In the genomic region with DNA sequence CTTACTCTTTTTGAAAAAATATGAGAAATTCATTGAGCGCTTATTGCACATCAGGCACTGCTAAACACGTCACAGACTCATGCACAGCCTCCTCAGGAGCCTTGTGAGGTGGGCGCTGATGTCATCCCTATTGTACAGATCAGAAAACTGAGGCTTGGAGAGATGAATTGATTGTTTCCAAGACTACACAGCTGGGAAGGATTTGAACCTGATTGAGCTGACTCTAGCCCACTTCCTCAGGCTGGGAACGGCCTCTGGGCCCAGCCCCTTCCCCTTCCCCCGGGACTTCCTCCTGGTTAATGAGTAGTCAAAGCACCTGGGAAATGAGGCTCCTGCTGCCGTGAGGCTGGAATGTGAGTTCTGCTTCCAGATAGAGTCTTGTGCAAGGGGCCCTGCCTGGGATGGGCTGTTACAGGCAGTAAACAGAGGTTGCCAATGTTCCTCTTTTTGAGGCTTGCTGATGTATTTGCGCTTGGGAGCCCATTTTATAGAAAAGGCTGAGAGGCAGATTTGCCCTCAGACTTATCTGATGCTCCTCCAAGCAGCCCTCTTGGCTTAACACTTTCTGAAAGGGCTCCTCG, we compare ENCODE assay signal across 11 cellular contexts. TPM values are rescaled to one million over a fixed set of nuclear protein-coding genes. Genes with fewer than 3 reads are reported as not detected.
A peak's percentile ranks its signal among the peaks of the same experiment; 100 is the strongest.
DNase-seq lines count a peak whose midpoint lies in the region; ATAC-seq, FAIRE-seq and TF ChIP-seq lines count a peak whose summit lies in the region.
"Had no signal": no experiment of that assay in that cellular context is flagged by ENCODE, and none has a peak within 500 bp of the region (broad histone marks: within the 10 kb centered on the region; RNA-seq: fewer than 3 reads in every experiment).

No MANE protein-coding gene starts in this region.

- 84% methylated on average over 8 of the region's 8 CpGs for WGBS in GM12878 (ENCODE audit: insufficient coverage, insufficient replicate concordance, low lambda C conversion rate, missing lambda C conversion rate)
- WGBS in mesendoderm (ENCODE audit: extremely low coverage, insufficient coverage, low lambda C conversion rate): no CpG with 5 or more reads among the region's 8 CpGs

- H3K9me3 Mint-ChIP-seq in CD14-positive monocyte: no peaks in the 10 kb centered on the region
- H3K9me3 Mint-ChIP-seq in activated CD4-positive, alpha-beta memory T cell treated with anti-CD3 and anti-CD28 coated beads, Interleukin-2, amount 10 ng/mL, durations not matched to agents 7 days and 5 days: no peaks in the 10 kb centered on the region

- peak overlapping the region; percentile 46 for H3K56ac ChIP-seq in mesendoderm (ENCODE audit: low read length)

- peaks cover 0 to 3% of the 10 kb centered on the region in 2 experiments; a peak in 1 of 4 replicates for H3K36me3 ChIP-seq in GM12878 (ENCODE audit: control insufficient read depth in 2 of 2, insufficient read depth in 2 of 2, low read length in 1 of 2)
- no peaks in the 10 kb centered on the region for H3K36me3 ChIP-seq in mesendoderm (ENCODE audit: control insufficient read depth, insufficient read depth, low read length)
- H3K36me3 ChIP-seq in PC-3 (ENCODE audit: low read depth, low read length): peaks cover 6% of the 10 kb centered on the region; the same call in 1 of the 2 replicates

- no peak overlapping the region for H2AK5ac ChIP-seq in mesendoderm (ENCODE audit: low read length)

- no peak overlapping the region for H2BK15ac ChIP-seq in mesendoderm (replicated peaks; ENCODE audit: low read depth)

- H3K4ac ChIP-seq in mesendoderm (ENCODE audit: low read depth, low read length): no peak overlapping the region

- in situ Hi-C loops in KBM-7 (cut with MboI; ENCODE audit: low pct_unique_long_range_greater_than_20kb, low sequenced_read_pairs): no loop called here
- in situ Hi-C loops in GM12878 (cut with MboI): no loop called here

- H2AFZ ChIP-seq in GM12878 (ENCODE audit: control insufficient read depth, low read depth, low read length) (no peak overlapping the region), PC-3 (ENCODE audit: low read length) (no peak overlapping the region)

- no peak overlapping the region for H2BK120ac ChIP-seq in mesendoderm (ENCODE audit: low read depth, low read length)

- H3K27ac Mint-ChIP-seq in CD14-positive monocyte: peak overlapping the region; percentile 95 to 97 (median 96)
- H3K27ac Mint-ChIP-seq in activated CD4-positive, alpha-beta memory T cell treated with anti-CD3 and anti-CD28 coated beads, Interleukin-2, amount 10 ng/mL, durations not matched to agents 7 days and 5 days: no peak overlapping the region

- CTCF ChIA-PET in GM12878 (lab: Yijun Ruan, JAX): interaction anchor here (1.1 kb wide), 1 partner anchor 13 kb away, joined by 3 read pairs; no protein-coding TSS in a partner anchor
- CTCF ChIA-PET in activated CD4-positive, alpha-beta memory T cell treated with anti-CD3 and anti-CD28 coated beads, Interleukin-2, amount 10 ng/mL, durations not matched to agents 7 days and 5 days (lab: Charles Lee): no interaction called here
- CTCF ChIA-PET in PC-3 (lab: Charles Lee): no interaction called here

- H3K4me1 ChIP-seq in GM12878 (ENCODE audit: control insufficient read depth, insufficient read depth, low read length) (peaks cover 8% of the 10 kb centered on the region), mesendoderm (ENCODE audit: control insufficient read depth, low read depth, low read length) (peaks cover 21% of the 10 kb centered on the region), PC-3 (ENCODE audit: insufficient read depth, low read length) (peaks cover 39% of the 10 kb centered on the region)

- no peak overlapping the region for H3K4me3 ChIP-seq in GM12878
- H3K4me3 ChIP-seq in mesendoderm (ENCODE audit: low read length): no peak overlapping the region
- no peak overlapping the region for H3K4me3 ChIP-seq in PC-3 (ENCODE audit: low read length)

- no peaks in the 10 kb centered on the region for H3K9me2 ChIP-seq in PC-3 (replicated peaks; ENCODE audit: low read length)

- no peak for TF ChIP-seq POLR2A in GM12878 (IDR thresholded peaks at IDR 0.05; ENCODE audit: low read depth, low read length)

- TF ChIP-seq CTCF in CD14-positive monocyte (IDR thresholded peaks at IDR 0.05): no peak
- no peak for TF ChIP-seq CTCF in GM12878 (IDR thresholded peaks at IDR 0.05 in 2 of 3, conservative IDR thresholded peaks at IDR 0.05 in 1 of 3; ENCODE audit: control insufficient read depth in 2 of 3, extremely low read depth in 1 of 3, insufficient read depth in 1 of 3, low read depth in 3 of 3, low read length in 3 of 3)
- TF ChIP-seq CTCF in PC-3 (conservative IDR thresholded peaks at IDR 0.05; ENCODE audit: low read depth, low read length): no peak

- H4K20me1 ChIP-seq in GM12878 (ENCODE audit: control insufficient read depth, insufficient read depth): no peaks in the 10 kb centered on the region
- no peaks in the 10 kb centered on the region; the same call in 1 of the 2 replicates for H4K20me1 ChIP-seq in PC-3 (ENCODE audit: low read length)

- H3K79me2 ChIP-seq in GM12878 (ENCODE audit: control insufficient read depth, insufficient read depth, low read length) (no peaks in the 10 kb centered on the region; the same call in 1 of the 2 replicates), mesendoderm (ENCODE audit: control insufficient read depth, insufficient read depth, low read length) (peaks cover 32% of the 10 kb centered on the region), PC-3 (ENCODE audit: low read length) (peaks cover 31% of the 10 kb centered on the region)

- no peak overlapping the region for H2BK5ac ChIP-seq in mesendoderm (ENCODE audit: low read length)

- H3K27me3 Mint-ChIP-seq in CD14-positive monocyte (ENCODE audit: low read depth in 3 of 3): peaks cover 0 to 2% (median 0%) of the 10 kb centered on the region in 3 donors
- no peaks in the 10 kb centered on the region for H3K27me3 Mint-ChIP-seq in activated CD4-positive, alpha-beta memory T cell treated with anti-CD3 and anti-CD28 coated beads, Interleukin-2, amount 10 ng/mL, durations not matched to agents 7 days and 5 days
- H3K27me3 Mint-ChIP-seq: T-helper 17 cell had no signal

- H3K18ac ChIP-seq in mesendoderm (ENCODE audit: low read length): no peak overlapping the region

- BruUV-seq in GM12878 (replicated peaks; lab: Mats Ljungman, UMichigan) (no TSS peak), PC-3 (replicated peaks; lab: Mats Ljungman, UMichigan) (no TSS peak)

- H3K4me2 ChIP-seq in GM12878 (ENCODE audit: control insufficient read depth, insufficient read depth): no peak overlapping the region
- H3K4me2 ChIP-seq in mesendoderm (ENCODE audit: low read length): no peak overlapping the region
- H3K4me2 ChIP-seq in PC-3 (ENCODE audit: low read length): no peak overlapping the region

- H3K27me3 ChIP-seq in GM12878 (replicated peaks in 1 of 2; ENCODE audit: control insufficient read depth in 2 of 2, insufficient read depth in 2 of 2, low read length in 1 of 2) (no peaks in the 10 kb centered on the region), mesendoderm (ENCODE audit: insufficient read depth, low read length, poor library complexity) (no peaks in the 10 kb centered on the region), PC-3 (ENCODE audit: low read length) (no peaks in the 10 kb centered on the region)

- TF ChIP-seq EP300 in GM12878 (IDR thresholded peaks at IDR 0.05; ENCODE audit: borderline replicate concordance in 1 of 2, control insufficient read depth in 1 of 2, low read depth in 2 of 2, low read length in 2 of 2): no peak

- no peak for TF ChIP-seq RAD21 in GM12878 (IDR thresholded peaks at IDR 0.05; ENCODE audit: insufficient read depth, low read depth, low read length)

- no peak overlapping the region for H3K9ac ChIP-seq in GM12878 (ENCODE audit: control insufficient read depth, insufficient read depth, low read length)
- no peak overlapping the region for H3K9ac ChIP-seq in mesendoderm (ENCODE audit: low read length)
- H3K9ac ChIP-seq in PC-3 (ENCODE audit: low read length): no peak overlapping the region

- no peak for FAIRE-seq in GM12878 (lab: Jason Lieb, UNC)

- intact Hi-C loops in CD14-positive monocyte (cut with micrococcal nuclease) (no loop called here), GM12878 (cut with micrococcal nuclease; ENCODE audit: unreplicated experiment) (no loop called here), PC-3 (cut with micrococcal nuclease) (no loop called here)

- ATAC-seq in GM12878: no peak
- no peak for ATAC-seq in GM21360 (IDR thresholded peaks at IDR 0.05; ENCODE audit: unreplicated experiment)
- no peak for ATAC-seq in PC-3
- ATAC-seq: T-helper 17 cell had no signal

- H4K5ac ChIP-seq in mesendoderm (ENCODE audit: low read length): no peak overlapping the region

- peak overlapping the region in 1 of 2 donors; percentile 51 for H3K4me3 Mint-ChIP-seq in CD14-positive monocyte
- H3K4me3 Mint-ChIP-seq in activated CD4-positive, alpha-beta memory T cell treated with anti-CD3 and anti-CD28 coated beads, Interleukin-2, amount 10 ng/mL, durations not matched to agents 7 days and 5 days: no peak overlapping the region
- H3K4me3 Mint-ChIP-seq: T-helper 17 cell had no signal

- H3K27ac ChIP-seq in GM12878 (ENCODE audit: control insufficient read depth, insufficient read depth): no peak overlapping the region
- no peak overlapping the region for H3K27ac ChIP-seq in mesendoderm (ENCODE audit: low read depth, low read length)
- H3K27ac ChIP-seq in PC-3 (ENCODE audit: low read length): no peak overlapping the region

- H3K23ac ChIP-seq in mesendoderm (ENCODE audit: low read length): no peak overlapping the region

- no peaks in the 10 kb centered on the region for H3F3A ChIP-seq in PC-3 (ENCODE audit: low read length, unreplicated experiment)

- H4K8ac ChIP-seq in mesendoderm (ENCODE audit: low read depth, low read length): no peak overlapping the region

- RAD21 ChIA-PET in GM12878 (lab: Charles Lee; ENCODE audit: unreplicated experiment): no interaction called here

- POLR2A ChIA-PET in GM12878 (lab: Charles Lee) (no interaction called here), PC-3 (lab: Charles Lee; ENCODE audit: unreplicated experiment) (no interaction called here)
- POLR2A ChIA-PET in activated CD4-positive, alpha-beta memory T cell treated with anti-CD3 and anti-CD28 coated beads, Interleukin-2, amount 10 ng/mL, durations not matched to agents 7 days and 5 days (lab: Charles Lee): no interaction called here

- SMC1A ChIA-PET in GM12878 (lab: Charles Lee; ENCODE audit: uncharacterized antibody, unreplicated experiment): no interaction called here

- peaks cover 81 to 93% of the 10 kb centered on the region in 2 donors for H3K36me3 Mint-ChIP-seq in CD14-positive monocyte
- peaks cover 19% of the 10 kb centered on the region for H3K36me3 Mint-ChIP-seq in activated CD4-positive, alpha-beta memory T cell treated with anti-CD3 and anti-CD28 coated beads, Interleukin-2, amount 10 ng/mL, durations not matched to agents 7 days and 5 days (ENCODE audit: low read depth)

- peaks cover 54% of the 10 kb centered on the region for H3K4me1 Mint-ChIP-seq in CD14-positive monocyte
- H3K4me1 Mint-ChIP-seq in activated CD4-positive, alpha-beta memory T cell treated with anti-CD3 and anti-CD28 coated beads, Interleukin-2, amount 10 ng/mL, durations not matched to agents 7 days and 5 days: peaks cover 16% of the 10 kb centered on the region

- peak; percentile 84 for DNase-seq in CD14-positive monocyte (ENCODE audit: low spot score)
- peak; percentile 76 for DNase-seq in KBM-7
- no peak for DNase-seq in GM12878 (ENCODE audit: low read depth, low spot score)
- DNase-seq in mesendoderm: peak; percentile 90
- DNase-seq in activated CD4-positive, alpha-beta memory T cell treated with anti-CD3 and anti-CD28 coated beads, Interleukin-2, amount 10 ng/mL, durations not matched to agents 7 days and 5 days: no peak
- DNase-seq in PC-3: no peak
- DNase-seq in T-helper 1 cell: no peak
- DNase-seq: NCI-H748 treated with DMSO at 0.1 percent for 48 hours; stimulated activated naive CD4-positive, alpha-beta T cell treated with Interleukin-2 at 50 U/mL for 16 hours; T-helper 17 cell had no signal

- peaks cover 36% of the 10 kb centered on the region for H3K79me1 ChIP-seq in mesendoderm (ENCODE audit: low read length)

- no peaks in the 10 kb centered on the region for H3K9me3 ChIP-seq in GM12878 (replicated peaks; ENCODE audit: control insufficient read depth, insufficient read depth, low read length)
- no peaks in the 10 kb centered on the region for H3K9me3 ChIP-seq in PC-3 (ENCODE audit: low read length)

RNA-seq across cellular contexts. Expression of a gene that starts 16.4 kb away (rescaled TPM):
- polyA plus RNA-seq in CD14-positive monocyte (10 to 100 TPM; 18.4 to 24.5 TPM), GM12878 (2011; rRNA removed) (14.1 and 21.8 TPM in 2 replicates), GM12878 (2014; fragmentation: Illumina TruSeq; extraction: Trizol) (25.7 and 28.5 TPM in 2 replicates), GM12878 (2014; fragmentation: Nextera tagmentation; extraction: Ambion mirVana) (1 to 10 TPM; 5.6 to 6.2 TPM), GM12878 (2014; rRNA removed) (26.4 and 26.5 TPM in 2 replicates), GM12878 (2016; fragmentation: Nextera tagmentation; extraction: Ambion mirVana) (10 to 100 TPM; 10.0 to 13.4 TPM)
- 112 and 120 TPM in 2 replicates for total RNA-seq in GM12878 (2013; cell fraction: nucleolus; rRNA removed)
- total RNA-seq in GM12878 (2014; rRNA removed) (28.2 and 28.3 TPM in 2 replicates), GM12878 (2014; rRNA removed; fragmentation: Illumina TruSeq; extraction: Trizol) (18.6 and 19.7 TPM in 2 replicates), GM12878 (2021) (44.5 and 47.0 TPM in 2 replicates), PC-3 (2014; rRNA removed) (28.1 and 31.9 TPM in 2 replicates)
- 7.1 TPM for polyA plus RNA-seq in GM12878 (2011; ENCODE audit: low read depth)
- polyA plus RNA-seq in GM12878 (2011; cell fraction: cytosol; rRNA removed): 22.1 and 22.3 TPM in 2 replicates
- polyA plus RNA-seq in GM12878 (2011; cell fraction: nucleus; rRNA removed): 59.7 and 73.3 TPM in 2 replicates
- 11.9 and 15.5 TPM in 2 replicates for polyA plus RNA-seq in GM12878 (2012)
- 31.8 and 45.9 TPM in 2 replicates for polyA minus RNA-seq in GM12878 (2011; rRNA and poly(A)+ RNA removed)
- polyA minus RNA-seq in GM12878 (2011; cell fraction: cytosol; rRNA and poly(A)+ RNA removed): 9.0 and 9.6 TPM in 2 replicates
- polyA minus RNA-seq in GM12878 (2011; cell fraction: nucleus; rRNA and poly(A)+ RNA removed): 31.2 and 54.5 TPM in 2 replicates
- 50.8 TPM for polyA plus RNA-seq in mesendoderm (2013, experiment 1 of 2)
- 51.5 TPM for polyA plus RNA-seq in mesendoderm (2013, experiment 2 of 2)
- 10 to 100 TPM; 59.0 to 61.5 TPM for total RNA-seq in activated CD4-positive, alpha-beta memory T cell treated with anti-CD3 and anti-CD28 coated beads, Interleukin-2, amount 10 ng/mL, durations not matched to agents 7 days and 5 days

Comparison
In these comparisons a context has a peak if more than half of its experiments do, and no peak if none do; other contexts are left out.
1. DNase-seq: peak in CD14-positive monocyte (single experiment), KBM-7 (single experiment) and mesendoderm (single experiment); none in GM12878 (single experiment), activated CD4-positive, alpha-beta memory T cell treated with anti-CD3 and anti-CD28 coated beads, Interleukin-2, amount 10 ng/mL, durations not matched to agents 7 days and 5 days (single experiment), PC-3 (single experiment) and T-helper 1 cell (0 of 5).